In genomic region chr17:8360751-8361150, GRCh38 we compare ENCODE assay signal across 1 cellular context.
TF ChIP-seq lines count a peak whose summit lies in the region.

No MANE protein-coding gene starts in this region.

TF ChIP-seq in WTC11, 78 proteins besides CTCF, POLR2A, EP300 and RAD21:
- TF ChIP-seq ZNF281 (CRISPR knock-in tag; IDR thresholded peaks at IDR 0.05), result no peak
- no peak for TF ChIP-seq ZNF219 (CRISPR knock-in tag; IDR thresholded peaks at IDR 0.05; ENCODE audit: borderline replicate concordance)
- no peak for TF ChIP-seq GRHL2 (CRISPR knock-in tag; IDR thresholded peaks at IDR 0.05; ENCODE audit: insufficient replicate concordance, severe bottlenecking)
- TF ChIP-seq NFE2L1 (CRISPR knock-in tag; IDR thresholded peaks at IDR 0.05), result no peak
- TF ChIP-seq SP1 (CRISPR knock-in tag; conservative IDR thresholded peaks at IDR 0.05), result no peak
- no peak for TF ChIP-seq OVOL2 (CRISPR knock-in tag; IDR thresholded peaks at IDR 0.05; ENCODE audit: borderline replicate concordance)
- no peak for TF ChIP-seq ZNF138 (CRISPR knock-in tag; conservative IDR thresholded peaks at IDR 0.05)
- TF ChIP-seq JUN (CRISPR knock-in tag; IDR thresholded peaks at IDR 0.05), result no peak
- no peak for TF ChIP-seq ZNF425 (CRISPR knock-in tag; conservative IDR thresholded peaks at IDR 0.05)
- no peak for TF ChIP-seq EMX1 (CRISPR knock-in tag; IDR thresholded peaks at IDR 0.05)
- no peak for TF ChIP-seq RORB (CRISPR knock-in tag; IDR thresholded peaks at IDR 0.05)
- TF ChIP-seq SMAD4 (CRISPR knock-in tag; IDR thresholded peaks at IDR 0.05), result no peak
- no peak for TF ChIP-seq NR1H2 (CRISPR knock-in tag; IDR thresholded peaks at IDR 0.05)
- TF ChIP-seq GTF2I (CRISPR knock-in tag; conservative IDR thresholded peaks at IDR 0.05), result no peak
- no peak for TF ChIP-seq ERG (CRISPR knock-in tag; IDR thresholded peaks at IDR 0.05)
- TF ChIP-seq ESRRA (CRISPR knock-in tag; IDR thresholded peaks at IDR 0.05; ENCODE audit: borderline replicate concordance), result no peak
- TF ChIP-seq ZNF671 (CRISPR knock-in tag; IDR thresholded peaks at IDR 0.05), result no peak
